In the genomic region with DNA sequence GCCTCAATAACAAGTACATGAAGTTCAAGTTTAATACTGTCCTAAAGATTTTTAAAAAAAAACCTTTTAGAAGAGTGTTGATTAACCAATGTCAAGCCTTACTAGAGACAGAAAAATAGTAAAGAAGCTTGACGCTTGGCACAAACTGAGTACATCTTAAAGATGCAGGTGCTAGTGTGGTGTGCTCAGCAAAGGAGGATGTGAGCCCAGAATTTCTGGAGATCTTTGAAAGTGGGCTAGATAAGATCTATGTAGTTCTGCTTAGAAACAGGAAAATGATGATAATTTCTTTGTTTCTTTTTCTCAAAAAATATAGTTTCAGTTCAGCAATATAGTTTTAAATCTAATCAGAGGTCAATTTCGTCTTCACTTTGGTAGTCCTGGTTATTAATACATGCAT, we compare ENCODE assay signal across 19 cellular contexts.
DNase-seq lines count a peak whose midpoint lies in the region; ATAC-seq and TF ChIP-seq lines count a peak whose summit lies in the region.
"Had no signal": no experiment of that assay in that cellular context is flagged by ENCODE, and none has a peak within 500 bp of the region (broad histone marks: within the 10 kb centered on the region; RNA-seq: fewer than 3 reads in every experiment).

No MANE protein-coding gene starts in this region.

- H3K4me3 ChIP-seq in left lung, result no peak overlapping the region
- H3K4me3 ChIP-seq: MG63 had no signal

- no peaks in the 10 kb centered on the region for H3K9me3 ChIP-seq in left lung
- H3K9me3 ChIP-seq: MG63 had no signal

- H3K27me3 ChIP-seq in left lung, result no peaks in the 10 kb centered on the region
- H3K27me3 ChIP-seq: MG63 had no signal

- H3K4me1 Mint-ChIP-seq in stimulated activated memory B cell treated with anti-CD40 and anti-IgM and Interleukin-4, amounts not matched to agents 10 μg/mL and 1 μg/mL and 100 μg/mL, for 72 hours, result peaks cover 7% of the 10 kb centered on the region
- H3K4me1 Mint-ChIP-seq in MCF 10A (ENCODE audit: insufficient read depth, unreplicated experiment), result no peaks in the 10 kb centered on the region

- POLR2A ChIA-PET in MCF 10A (lab: Yijun Ruan, JAX), result no interaction called here

- H3K4me3 Mint-ChIP-seq in stimulated activated memory B cell treated with anti-CD40 and anti-IgM and Interleukin-4, amounts not matched to agents 10 μg/mL and 1 μg/mL and 100 μg/mL, for 72 hours, result no peak overlapping the region
- no peak overlapping the region for H3K4me3 Mint-ChIP-seq in MCF 10A (ENCODE audit: unreplicated experiment)
- H3K4me3 Mint-ChIP-seq: activated CD4-positive, alpha-beta memory T cell treated with anti-CD3 and anti-CD28 coated beads for 36 hours; effector memory CD8-positive, alpha-beta T cell; neural crest cell; type B pancreatic cell had no signal

- no peaks in the 10 kb centered on the region for H3K36me3 Mint-ChIP-seq in stimulated activated memory B cell treated with anti-CD40 and anti-IgM and Interleukin-4, amounts not matched to agents 10 μg/mL and 1 μg/mL and 100 μg/mL, for 72 hours
- no peaks in the 10 kb centered on the region for H3K36me3 Mint-ChIP-seq in MCF 10A (ENCODE audit: insufficient read depth, unreplicated experiment)
- H3K36me3 Mint-ChIP-seq: activated CD4-positive, alpha-beta memory T cell treated with anti-CD3 and anti-CD28 coated beads for 36 hours; activated naive CD4-positive, alpha-beta T cell treated with anti-CD3 and anti-CD28 coated beads, Interleukin-2, amount 50 U/mL, for 72 hours; type B pancreatic cell had no signal

- BruUV-seq in MCF 10A (replicated peaks; lab: Mats Ljungman, UMichigan), result no TSS peak

- no peaks in the 10 kb centered on the region for H3K9me3 Mint-ChIP-seq in stimulated activated memory B cell treated with anti-CD40 and anti-IgM and Interleukin-4, amounts not matched to agents 10 μg/mL and 1 μg/mL and 100 μg/mL, for 72 hours
- no peaks in the 10 kb centered on the region for H3K9me3 Mint-ChIP-seq in MCF 10A (ENCODE audit: unreplicated experiment)
- H3K9me3 Mint-ChIP-seq: effector memory CD8-positive, alpha-beta T cell had no signal

- H3K27ac ChIP-seq in left lung, result no peak overlapping the region

- H3K36me3 ChIP-seq in left lung, result no peaks in the 10 kb centered on the region
- H3K36me3 ChIP-seq: MG63 had no signal

- intact Hi-C loops in MCF 10A (cut with micrococcal nuclease) (no loop called here), left lung (cut with DNase I) (no loop called here)

- CTCF ChIA-PET in MCF 10A (lab: Yijun Ruan, JAX), result no interaction called here

- no peak overlapping the region for H3K27ac Mint-ChIP-seq in stimulated activated memory B cell treated with anti-CD40 and anti-IgM and Interleukin-4, amounts not matched to agents 10 μg/mL and 1 μg/mL and 100 μg/mL, for 72 hours
- no peak overlapping the region for H3K27ac Mint-ChIP-seq in MCF 10A (ENCODE audit: low read depth, unreplicated experiment)
- H3K27ac Mint-ChIP-seq: activated CD4-positive, alpha-beta memory T cell treated with anti-CD3 and anti-CD28 coated beads for 36 hours; activated naive CD4-positive, alpha-beta T cell treated with anti-CD3 and anti-CD28 coated beads, Interleukin-2, amount 50 U/mL, for 72 hours; effector memory CD8-positive, alpha-beta T cell; type B pancreatic cell had no signal

- ATAC-seq in GM18909 (IDR thresholded peaks at IDR 0.05; ENCODE audit: poor library complexity, unreplicated experiment), result peak; percentile 65
- peak; percentile 59 for ATAC-seq in GM21576 (IDR thresholded peaks at IDR 0.05; ENCODE audit: unreplicated experiment)
- ATAC-seq in HG03139 (IDR thresholded peaks at IDR 0.05; ENCODE audit: unreplicated experiment), result peak; percentile 60
- ATAC-seq in stimulated activated memory B cell treated with anti-CD40 and anti-IgM and Interleukin-4, amounts not matched to agents 10 μg/mL and 1 μg/mL and 100 μg/mL, for 72 hours, result peak; percentile 74
- ATAC-seq in left lung, result no peak
- ATAC-seq: activated naive CD4-positive, alpha-beta T cell treated with anti-CD3 and anti-CD28 coated beads, Interleukin-2, amount 50 U/mL, for 72 hours; effector memory CD8-positive, alpha-beta T cell had no signal

- H3K4me1 ChIP-seq in left lung, result no peaks in the 10 kb centered on the region

- H3K27me3 Mint-ChIP-seq in stimulated activated memory B cell treated with anti-CD40 and anti-IgM and Interleukin-4, amounts not matched to agents 10 μg/mL and 1 μg/mL and 100 μg/mL, for 72 hours, result no peaks in the 10 kb centered on the region
- H3K27me3 Mint-ChIP-seq in MCF 10A (ENCODE audit: insufficient read depth, unreplicated experiment), result no peaks in the 10 kb centered on the region
- H3K27me3 Mint-ChIP-seq: activated CD4-positive, alpha-beta memory T cell treated with anti-CD3 and anti-CD28 coated beads for 36 hours; effector memory CD8-positive, alpha-beta T cell; type B pancreatic cell had no signal

- TF ChIP-seq CTCF in MCF 10A (IDR thresholded peaks at IDR 0.05; ENCODE audit: unreplicated experiment) (no peak), left lung (IDR thresholded peaks at IDR 0.05) (no peak)

- DNase-seq in MCF 10A (ENCODE audit: unreplicated experiment) (no peak), left lung (no peak), D341Med (ENCODE audit: low spot score) (no peak)
- DNase-seq: activated CD4-positive, alpha-beta memory T cell treated with anti-CD3 and anti-CD28 coated beads for 36 hours; activated T-cell treated with anti-CD3 and anti-CD28 coated beads, Interleukin-2, amount 50 U/mL, for 1 hour; effector memory CD8-positive, alpha-beta T cell; HCEC 1CT; left colon; MG63; NCI-H146; NCI-H748 treated with DMSO at 0.1 percent for 48 hours; stimulated activated CD4-positive, alpha-beta T cell treated with anti-CD3 and anti-CD28 coated beads, Interleukin-2, amount 100 ng/mL, for 24 hours had no signal
